In the genomic region with DNA sequence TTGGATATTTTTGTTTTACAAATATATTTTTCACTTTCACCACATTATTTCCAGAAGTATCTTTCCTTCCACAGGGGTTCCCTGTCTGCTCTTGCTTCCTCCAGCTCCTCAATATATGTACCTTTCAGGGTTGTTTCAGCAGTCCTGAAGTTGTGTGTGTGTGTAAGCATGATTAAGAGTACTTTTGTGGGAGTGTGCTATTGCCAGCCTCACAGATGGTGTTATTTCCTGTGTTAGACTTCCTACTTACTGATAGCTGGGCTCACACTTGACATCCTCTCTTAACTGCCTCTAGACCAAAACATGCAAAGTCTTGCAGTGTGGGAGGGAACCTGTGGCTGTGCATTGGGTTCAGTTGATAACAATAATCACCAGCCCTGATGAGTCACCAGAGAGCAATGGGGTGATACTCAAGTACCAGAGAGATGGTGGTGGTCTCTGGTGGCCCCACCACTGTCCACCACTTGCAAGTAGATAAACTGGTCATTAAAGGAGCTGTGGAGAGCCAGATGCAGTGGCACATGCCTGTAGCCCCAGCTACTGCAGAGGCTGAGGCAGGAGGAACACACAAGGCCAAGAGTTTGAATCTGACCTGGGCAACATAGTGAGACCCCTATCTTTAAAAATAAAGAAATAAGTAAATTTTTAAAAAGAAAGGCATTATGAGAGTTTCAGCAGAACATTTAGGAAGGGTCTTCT, we compare ENCODE assay signal across 1 cellular context.
A peak's percentile ranks its signal among the peaks of the same experiment; 100 is the strongest.
TF ChIP-seq lines count a peak whose summit lies in the region.

No MANE protein-coding gene starts in this region.

TF ChIP-seq in K562, 482 proteins besides CTCF, POLR2A, EP300 and RAD21 (continued from another document and continues in another):
- TF ChIP-seq, protein P1, sequence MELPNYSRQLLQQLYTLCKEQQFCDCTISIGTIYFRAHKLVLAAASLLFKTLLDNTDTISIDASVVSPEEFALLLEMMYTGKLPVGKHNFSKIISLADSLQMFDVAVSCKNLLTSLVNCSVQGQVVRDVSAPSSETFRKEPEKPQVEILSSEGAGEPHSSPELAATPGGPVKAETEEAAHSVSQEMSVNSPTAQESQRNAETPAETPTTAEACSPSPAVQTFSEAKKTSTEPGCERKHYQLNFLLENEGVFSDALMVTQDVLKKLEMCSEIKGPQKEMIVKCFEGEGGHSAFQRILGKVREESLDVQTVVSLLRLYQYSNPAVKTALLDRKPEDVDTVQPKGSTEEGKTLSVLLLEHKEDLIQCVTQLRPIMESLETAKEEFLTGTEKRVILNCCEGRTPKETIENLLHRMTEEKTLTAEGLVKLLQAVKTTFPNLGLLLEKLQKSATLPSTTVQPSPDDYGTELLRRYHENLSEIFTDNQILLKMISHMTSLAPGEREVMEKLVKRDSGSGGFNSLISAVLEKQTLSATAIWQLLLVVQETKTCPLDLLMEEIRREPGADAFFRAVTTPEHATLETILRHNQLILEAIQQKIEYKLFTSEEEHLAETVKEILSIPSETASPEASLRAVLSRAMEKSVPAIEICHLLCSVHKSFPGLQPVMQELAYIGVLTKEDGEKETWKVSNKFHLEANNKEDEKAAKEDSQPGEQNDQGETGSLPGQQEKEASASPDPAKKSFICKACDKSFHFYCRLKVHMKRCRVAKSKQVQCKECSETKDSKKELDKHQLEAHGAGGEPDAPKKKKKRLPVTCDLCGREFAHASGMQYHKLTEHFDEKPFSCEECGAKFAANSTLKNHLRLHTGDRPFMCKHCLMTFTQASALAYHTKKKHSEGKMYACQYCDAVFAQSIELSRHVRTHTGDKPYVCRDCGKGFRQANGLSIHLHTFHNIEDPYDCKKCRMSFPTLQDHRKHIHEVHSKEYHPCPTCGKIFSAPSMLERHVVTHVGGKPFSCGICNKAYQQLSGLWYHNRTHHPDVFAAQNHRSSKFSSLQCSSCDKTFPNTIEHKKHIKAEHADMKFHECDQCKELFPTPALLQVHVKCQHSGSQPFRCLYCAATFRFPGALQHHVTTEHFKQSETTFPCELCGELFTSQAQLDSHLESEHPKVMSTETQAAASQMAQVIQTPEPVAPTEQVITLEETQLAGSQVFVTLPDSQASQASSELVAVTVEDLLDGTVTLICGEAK (IDR thresholded peaks at IDR 0.05) = no peak
- TF ChIP-seq, protein P1 (CRISPR knock-in tag; IDR thresholded peaks at IDR 0.05) = no peak
- TF ChIP-seq, protein P2, sequence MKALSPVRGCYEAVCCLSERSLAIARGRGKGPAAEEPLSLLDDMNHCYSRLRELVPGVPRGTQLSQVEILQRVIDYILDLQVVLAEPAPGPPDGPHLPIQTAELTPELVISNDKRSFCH (CRISPR knock-in tag; IDR thresholded peaks at IDR 0.05) = no peak
- TF ChIP-seq, protein P2 (tag; IDR thresholded peaks at IDR 0.05) = no peak
- TF ChIP-seq SIX5 (IDR thresholded peaks at IDR 0.05; ENCODE audit: borderline replicate concordance in 1 of 2, insufficient read depth in 1 of 2, low read depth in 1 of 2, low read length in 2 of 2) (no peak), RAD51 (IDR thresholded peaks at IDR 0.05; ENCODE audit: borderline replicate concordance, low read depth) (peak; percentile 7; the same call in 1 of the 2 replicates), PTRF (tag; IDR thresholded peaks at IDR 0.05) (no peak), ZNF551 (CRISPR knock-in tag; IDR thresholded peaks at IDR 0.05) (no peak), BACH1 (tag; IDR thresholded peaks at IDR 0.05) (peak; percentile 64; the same call in 1 of the 2 replicates), ZEB2 (IDR thresholded peaks at IDR 0.05) (peak; percentile 75; the same call in 1 of the 2 replicates), EHMT2 (IDR thresholded peaks at IDR 0.05) (0 out of 2 replicates have a peak, but pooled peaks have one; percentile 71), KHSRP (IDR thresholded peaks at IDR 0.05) (0 out of 2 replicates have a peak, but pooled peaks have one; percentile 52), ZNF780A (CRISPR knock-in tag; IDR thresholded peaks at IDR 0.05) (no peak), MYC (IDR thresholded peaks at IDR 0.05; ENCODE audit: low read depth, low read length) (no peak; the same call in 1 of the 2 replicates), MYC (CRISPR knock-in tag; IDR thresholded peaks at IDR 0.05; ENCODE audit: borderline replicate concordance, low read depth) (no peak), NR2F6 (CRISPR knock-in tag; IDR thresholded peaks at IDR 0.05) (no peak), FOXM1 (IDR thresholded peaks at IDR 0.05; ENCODE audit: low read depth) (peak; percentile 91), FOXM1 (CRISPR knock-in tag; IDR thresholded peaks at IDR 0.05; ENCODE audit: low read depth) (no peak), HNRNPUL1 (IDR thresholded peaks at IDR 0.05; ENCODE audit: low read length) (no peak), MTA2 (IDR thresholded peaks at IDR 0.05; ENCODE audit: low read depth) (peak; percentile 89), NCOA1 (IDR thresholded peaks at IDR 0.05; ENCODE audit: low read depth) (peak; percentile 93), ZBTB8A (IDR thresholded peaks at IDR 0.05; ENCODE audit: partially characterized antibody) (no peak), ZNF12 (CRISPR knock-in tag; IDR thresholded peaks at IDR 0.05) (no peak), HDGF (IDR thresholded peaks at IDR 0.05) (no peak), WHSC1 (IDR thresholded peaks at IDR 0.05; ENCODE audit: low read length) (no peak), NRF1 (conservative IDR thresholded peaks at IDR 0.05 in 1 of 2, IDR thresholded peaks at IDR 0.05 in 1 of 2) (no peak), NCOR1 (IDR thresholded peaks at IDR 0.05) (peak; percentile 98)
- TF ChIP-seq, protein P3, sequence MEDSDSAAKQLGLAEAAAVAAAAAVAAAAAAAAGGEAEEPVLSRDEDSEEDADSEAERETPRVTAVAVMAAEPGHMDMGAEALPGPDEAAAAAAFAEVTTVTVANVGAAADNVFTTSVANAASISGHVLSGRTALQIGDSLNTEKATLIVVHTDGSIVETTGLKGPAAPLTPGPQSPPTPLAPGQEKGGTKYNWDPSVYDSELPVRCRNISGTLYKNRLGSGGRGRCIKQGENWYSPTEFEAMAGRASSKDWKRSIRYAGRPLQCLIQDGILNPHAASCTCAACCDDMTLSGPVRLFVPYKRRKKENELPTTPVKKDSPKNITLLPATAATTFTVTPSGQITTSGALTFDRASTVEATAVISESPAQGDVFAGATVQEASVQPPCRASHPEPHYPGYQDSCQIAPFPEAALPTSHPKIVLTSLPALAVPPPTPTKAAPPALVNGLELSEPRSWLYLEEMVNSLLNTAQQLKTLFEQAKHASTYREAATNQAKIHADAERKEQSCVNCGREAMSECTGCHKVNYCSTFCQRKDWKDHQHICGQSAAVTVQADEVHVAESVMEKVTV (CRISPR knock-in tag; IDR thresholded peaks at IDR 0.05) = no peak
- TF ChIP-seq, protein P4, sequence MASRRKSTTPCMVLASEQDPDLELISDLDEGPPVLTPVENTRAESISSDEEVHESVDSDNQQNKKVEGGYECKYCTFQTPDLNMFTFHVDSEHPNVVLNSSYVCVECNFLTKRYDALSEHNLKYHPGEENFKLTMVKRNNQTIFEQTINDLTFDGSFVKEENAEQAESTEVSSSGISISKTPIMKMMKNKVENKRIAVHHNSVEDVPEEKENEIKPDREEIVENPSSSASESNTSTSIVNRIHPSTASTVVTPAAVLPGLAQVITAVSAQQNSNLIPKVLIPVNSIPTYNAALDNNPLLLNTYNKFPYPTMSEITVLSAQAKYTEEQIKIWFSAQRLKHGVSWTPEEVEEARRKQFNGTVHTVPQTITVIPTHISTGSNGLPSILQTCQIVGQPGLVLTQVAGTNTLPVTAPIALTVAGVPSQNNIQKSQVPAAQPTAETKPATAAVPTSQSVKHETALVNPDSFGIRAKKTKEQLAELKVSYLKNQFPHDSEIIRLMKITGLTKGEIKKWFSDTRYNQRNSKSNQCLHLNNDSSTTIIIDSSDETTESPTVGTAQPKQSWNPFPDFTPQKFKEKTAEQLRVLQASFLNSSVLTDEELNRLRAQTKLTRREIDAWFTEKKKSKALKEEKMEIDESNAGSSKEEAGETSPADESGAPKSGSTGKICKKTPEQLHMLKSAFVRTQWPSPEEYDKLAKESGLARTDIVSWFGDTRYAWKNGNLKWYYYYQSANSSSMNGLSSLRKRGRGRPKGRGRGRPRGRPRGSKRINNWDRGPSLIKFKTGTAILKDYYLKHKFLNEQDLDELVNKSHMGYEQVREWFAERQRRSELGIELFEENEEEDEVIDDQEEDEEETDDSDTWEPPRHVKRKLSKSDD (conservative IDR thresholded peaks at IDR 0.05; ENCODE audit: low read length) = no peak
- TF ChIP-seq, protein P5, sequence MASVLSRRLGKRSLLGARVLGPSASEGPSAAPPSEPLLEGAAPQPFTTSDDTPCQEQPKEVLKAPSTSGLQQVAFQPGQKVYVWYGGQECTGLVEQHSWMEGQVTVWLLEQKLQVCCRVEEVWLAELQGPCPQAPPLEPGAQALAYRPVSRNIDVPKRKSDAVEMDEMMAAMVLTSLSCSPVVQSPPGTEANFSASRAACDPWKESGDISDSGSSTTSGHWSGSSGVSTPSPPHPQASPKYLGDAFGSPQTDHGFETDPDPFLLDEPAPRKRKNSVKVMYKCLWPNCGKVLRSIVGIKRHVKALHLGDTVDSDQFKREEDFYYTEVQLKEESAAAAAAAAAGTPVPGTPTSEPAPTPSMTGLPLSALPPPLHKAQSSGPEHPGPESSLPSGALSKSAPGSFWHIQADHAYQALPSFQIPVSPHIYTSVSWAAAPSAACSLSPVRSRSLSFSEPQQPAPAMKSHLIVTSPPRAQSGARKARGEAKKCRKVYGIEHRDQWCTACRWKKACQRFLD (CRISPR knock-in tag; IDR thresholded peaks at IDR 0.05) = peak; percentile 98
- TF ChIP-seq, protein P6, sequence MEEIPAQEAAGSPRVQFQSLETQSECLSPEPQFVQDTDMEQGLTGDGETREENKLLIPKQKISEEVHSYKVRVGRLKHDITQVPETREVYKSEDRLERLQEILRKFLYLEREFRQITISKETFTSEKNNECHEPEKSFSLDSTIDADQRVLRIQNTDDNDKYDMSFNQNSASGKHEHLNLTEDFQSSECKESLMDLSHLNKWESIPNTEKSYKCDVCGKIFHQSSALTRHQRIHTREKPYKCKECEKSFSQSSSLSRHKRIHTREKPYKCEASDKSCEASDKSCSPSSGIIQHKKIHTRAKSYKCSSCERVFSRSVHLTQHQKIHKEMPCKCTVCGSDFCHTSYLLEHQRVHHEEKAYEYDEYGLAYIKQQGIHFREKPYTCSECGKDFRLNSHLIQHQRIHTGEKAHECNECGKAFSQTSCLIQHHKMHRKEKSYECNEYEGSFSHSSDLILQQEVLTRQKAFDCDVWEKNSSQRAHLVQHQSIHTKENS (CRISPR knock-in tag; IDR thresholded peaks at IDR 0.05) = no peak
- TF ChIP-seq, protein P7, sequence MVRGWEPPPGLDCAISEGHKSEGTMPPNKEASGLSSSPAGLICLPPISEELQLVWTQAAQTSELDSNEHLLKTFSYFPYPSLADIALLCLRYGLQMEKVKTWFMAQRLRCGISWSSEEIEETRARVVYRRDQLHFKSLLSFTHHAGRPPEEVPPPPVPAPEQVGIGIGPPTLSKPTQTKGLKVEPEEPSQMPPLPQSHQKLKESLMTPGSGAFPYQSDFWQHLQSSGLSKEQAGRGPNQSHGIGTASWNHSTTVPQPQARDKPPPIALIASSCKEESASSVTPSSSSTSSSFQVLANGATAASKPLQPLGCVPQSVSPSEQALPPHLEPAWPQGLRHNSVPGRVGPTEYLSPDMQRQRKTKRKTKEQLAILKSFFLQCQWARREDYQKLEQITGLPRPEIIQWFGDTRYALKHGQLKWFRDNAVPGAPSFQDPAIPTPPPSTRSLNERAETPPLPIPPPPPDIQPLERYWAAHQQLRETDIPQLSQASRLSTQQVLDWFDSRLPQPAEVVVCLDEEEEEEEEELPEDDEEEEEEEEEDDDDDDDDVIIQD (CRISPR knock-in tag; IDR thresholded peaks at IDR 0.05) = no peak
- TF ChIP-seq, protein P8, sequence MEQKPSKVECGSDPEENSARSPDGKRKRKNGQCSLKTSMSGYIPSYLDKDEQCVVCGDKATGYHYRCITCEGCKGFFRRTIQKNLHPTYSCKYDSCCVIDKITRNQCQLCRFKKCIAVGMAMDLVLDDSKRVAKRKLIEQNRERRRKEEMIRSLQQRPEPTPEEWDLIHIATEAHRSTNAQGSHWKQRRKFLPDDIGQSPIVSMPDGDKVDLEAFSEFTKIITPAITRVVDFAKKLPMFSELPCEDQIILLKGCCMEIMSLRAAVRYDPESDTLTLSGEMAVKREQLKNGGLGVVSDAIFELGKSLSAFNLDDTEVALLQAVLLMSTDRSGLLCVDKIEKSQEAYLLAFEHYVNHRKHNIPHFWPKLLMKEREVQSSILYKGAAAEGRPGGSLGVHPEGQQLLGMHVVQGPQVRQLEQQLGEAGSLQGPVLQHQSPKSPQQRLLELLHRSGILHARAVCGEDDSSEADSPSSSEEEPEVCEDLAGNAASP (IDR thresholded peaks at IDR 0.05) = no peak
- TF ChIP-seq, protein P9, sequence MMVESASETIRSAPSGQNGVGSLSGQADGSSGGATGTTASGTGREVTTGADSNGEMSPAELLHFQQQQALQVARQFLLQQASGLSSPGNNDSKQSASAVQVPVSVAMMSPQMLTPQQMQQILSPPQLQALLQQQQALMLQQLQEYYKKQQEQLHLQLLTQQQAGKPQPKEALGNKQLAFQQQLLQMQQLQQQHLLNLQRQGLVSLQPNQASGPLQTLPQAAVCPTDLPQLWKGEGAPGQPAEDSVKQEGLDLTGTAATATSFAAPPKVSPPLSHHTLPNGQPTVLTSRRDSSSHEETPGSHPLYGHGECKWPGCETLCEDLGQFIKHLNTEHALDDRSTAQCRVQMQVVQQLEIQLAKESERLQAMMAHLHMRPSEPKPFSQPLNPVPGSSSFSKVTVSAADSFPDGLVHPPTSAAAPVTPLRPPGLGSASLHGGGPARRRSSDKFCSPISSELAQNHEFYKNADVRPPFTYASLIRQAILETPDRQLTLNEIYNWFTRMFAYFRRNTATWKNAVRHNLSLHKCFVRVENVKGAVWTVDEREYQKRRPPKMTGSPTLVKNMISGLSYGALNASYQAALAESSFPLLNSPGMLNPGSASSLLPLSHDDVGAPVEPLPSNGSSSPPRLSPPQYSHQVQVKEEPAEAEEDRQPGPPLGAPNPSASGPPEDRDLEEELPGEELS (CRISPR knock-in tag; IDR thresholded peaks at IDR 0.05; ENCODE audit: borderline replicate concordance) = no peak
